ENCODE assay signal across 31 cellular contexts in the genomic region with DNA sequence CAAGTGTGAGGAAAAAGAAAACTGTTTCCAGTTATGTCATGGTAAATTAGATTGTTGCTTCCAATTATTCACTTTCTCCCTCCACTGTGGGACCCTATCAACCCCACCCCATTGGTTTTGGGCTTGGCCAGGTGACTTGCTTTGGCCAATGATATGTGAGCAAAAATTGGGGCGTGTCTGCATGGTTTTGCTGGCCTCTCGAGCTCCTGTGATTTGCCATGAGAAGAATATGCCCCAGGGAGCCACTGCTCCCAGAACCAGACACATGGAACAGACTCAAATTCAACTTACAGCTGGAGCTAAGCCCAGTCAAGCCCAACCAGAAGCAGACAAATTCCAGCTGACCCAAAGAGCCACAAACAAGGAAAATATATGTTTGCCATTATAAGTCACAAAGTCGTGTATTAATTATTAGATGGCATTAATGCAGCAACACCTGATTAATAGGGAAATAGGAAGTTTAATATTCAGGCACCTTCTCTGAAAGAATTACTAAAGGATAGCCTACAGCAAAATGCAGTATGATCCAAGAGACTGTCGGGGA.
DNase-seq lines count a peak whose midpoint lies in the region; FAIRE-seq and TF ChIP-seq lines count a peak whose summit lies in the region.
"Had no signal": no experiment of that assay in that cellular context is flagged by ENCODE, and none has a peak within 500 bp of the region (broad histone marks: within the 10 kb centered on the region; RNA-seq: fewer than 3 reads in every experiment).

No MANE protein-coding gene starts in this region.

- FAIRE-seq in GM12892 (lab: Jason Lieb, UNC) = no peak
- FAIRE-seq: A549, GM12878 had no signal

- no peak for TF ChIP-seq CTCF in A673 (conservative IDR thresholded peaks at IDR 0.05; ENCODE audit: low read depth, low read length)
- no peak for TF ChIP-seq CTCF in HEK293 (tag by site-specific recombination; IDR thresholded peaks at IDR 0.05)
- TF ChIP-seq CTCF in fibroblast of mammary gland (conservative IDR thresholded peaks at IDR 0.05; ENCODE audit: control insufficient read depth, insufficient read depth, low read depth, low read length) = no peak
- no peak for TF ChIP-seq CTCF in chondrocyte (IDR thresholded peaks at IDR 0.05)

- H3K9ac ChIP-seq in adipocyte (ENCODE audit: low read length) = no peak overlapping the region

- POLR2A ChIA-PET in A673 (lab: Charles Lee; ENCODE audit: low non-redundant PET) (no interaction called here), HEK293 (lab: Yijun Ruan, JAX) (no interaction called here)

- H3K27me3 ChIP-seq in A673 (replicated peaks; ENCODE audit: insufficient read depth, low read depth, low read length, poor library complexity) = no peaks in the 10 kb centered on the region
- H3K27me3 ChIP-seq in adipocyte (replicated peaks; ENCODE audit: control insufficient read depth, insufficient read depth, low read length) = no peaks in the 10 kb centered on the region
- H3K27me3 ChIP-seq: colonic mucosa, sigmoid colon had no signal

- H3K9me3 Mint-ChIP-seq in chondrocyte (ENCODE audit: low read depth) = peaks cover 20% of the 10 kb centered on the region

- CTCF ChIA-PET in A673 (lab: Charles Lee) = no interaction called here
- CTCF ChIA-PET in HEK293 (lab: Yijun Ruan, JAX) = no interaction called here

- H3K36me3 ChIP-seq in A673 (ENCODE audit: insufficient read depth, low read length, poor library complexity, severe bottlenecking) (no peaks in the 10 kb centered on the region), HEK293 (ENCODE audit: control insufficient read depth in 2 of 2, insufficient read depth in 1 of 2, low read length in 2 of 2) (no peaks in the 10 kb centered on the region), adipocyte (ENCODE audit: control insufficient read depth, insufficient read depth, low read length, severe bottlenecking) (no peaks in the 10 kb centered on the region)
- H3K36me3 ChIP-seq: colonic mucosa, HAP-1, sigmoid colon, thoracic aorta had no signal

- no peak overlapping the region for H3K4me3 Mint-ChIP-seq in chondrocyte (ENCODE audit: unreplicated experiment)
- H3K4me3 Mint-ChIP-seq: activated B cell treated with CpG ODN at 0.5 μM for 24 hours; activated naive CD8-positive, alpha-beta T cell treated with anti-CD3 and anti-CD28 coated beads, Interleukin-2, amount 50 U/mL, for 24 hours; brain; naive B cell; stimulated activated naive CD8-positive, alpha-beta T cell treated with anti-CD3 and anti-CD28 coated beads, Interleukin-15, amount 100 ng/mL, for 72 hours had no signal

- H3K9me3 ChIP-seq in A673 (ENCODE audit: low read depth, low read length, poor library complexity, severe bottlenecking) (no peaks in the 10 kb centered on the region), HEK293 (ENCODE audit: control insufficient read depth, insufficient read depth, low read depth, low read length) (no peaks in the 10 kb centered on the region), adipocyte (ENCODE audit: control insufficient read depth, low read length) (peaks cover 7% of the 10 kb centered on the region)
- H3K9me3 ChIP-seq: colonic mucosa, HAP-1, thoracic aorta had no signal

- H3K4me3 ChIP-seq in A673 (ENCODE audit: low read depth, low read length, poor library complexity, severe bottlenecking) = no peak overlapping the region
- no peak overlapping the region for H3K4me3 ChIP-seq in HEK293 (ENCODE audit: low read depth, low read length)
- no peak overlapping the region for H3K4me3 ChIP-seq in adipocyte (ENCODE audit: low read length)
- H3K4me3 ChIP-seq in fibroblast of mammary gland (ENCODE audit: control insufficient read depth, low read depth, low read length) = no peak overlapping the region
- H3K4me3 ChIP-seq: A549, colonic mucosa, GM12878, HAP-1, sigmoid colon, thoracic aorta had no signal

- no TSS peak for BruUV-seq in A673 (replicated peaks; lab: Mats Ljungman, UMichigan)

- TF ChIP-seq POLR2A in GM12892 (IDR thresholded peaks at IDR 0.05; ENCODE audit: low read depth, low read length) = no peak

- H3K27ac ChIP-seq in A673 (ENCODE audit: low read depth, low read length, poor library complexity, severe bottlenecking) = no peak overlapping the region
- H3K27ac ChIP-seq in HEK293 (ENCODE audit: extremely low read depth, low read depth, low read length) = no peak overlapping the region
- H3K27ac ChIP-seq: A549, colonic mucosa, sigmoid colon, thoracic aorta had no signal

- H3K27ac Mint-ChIP-seq in chondrocyte (ENCODE audit: unreplicated experiment) = no peak overlapping the region
- H3K27ac Mint-ChIP-seq: activated B cell treated with CpG ODN at 0.5 μM for 24 hours; activated naive CD8-positive, alpha-beta T cell treated with anti-CD3 and anti-CD28 coated beads, Interleukin-2, amount 50 U/mL, for 24 hours; brain; progenitor cell of endocrine pancreas; stimulated activated naive CD8-positive, alpha-beta T cell treated with anti-CD3 and anti-CD28 coated beads, Interleukin-15, amount 100 ng/mL, for 72 hours had no signal

- peaks cover 1% of the 10 kb centered on the region for H3K36me3 Mint-ChIP-seq in chondrocyte (ENCODE audit: low read depth)
- H3K36me3 Mint-ChIP-seq: brain, naive B cell had no signal

- intact Hi-C loops in A673 (cut with micrococcal nuclease; ENCODE audit: unreplicated experiment) = no loop called here

- H3K4me1 ChIP-seq in A673 (ENCODE audit: insufficient read depth, low read length, poor library complexity, severe bottlenecking) (no peaks in the 10 kb centered on the region), HEK293 (ENCODE audit: control insufficient read depth, insufficient read depth, low read length) (no peaks in the 10 kb centered on the region), adipocyte (ENCODE audit: control insufficient read depth, insufficient read depth, low read length) (no peaks in the 10 kb centered on the region)
- H3K4me1 ChIP-seq: A549, colonic mucosa, HAP-1, sigmoid colon had no signal

- DNase-seq in A673 (ENCODE audit: low spot score) (peak; percentile 72), adipocyte (ENCODE audit: low read depth) (peak; percentile 63), fibroblast of mammary gland (ENCODE audit: low read depth) (peak; percentile 37), chondrocyte (ENCODE audit: low spot score) (no peak), germinal center (ENCODE audit: low spot score) (no peak), NCI-H226 (no peak), GM12892 (ENCODE audit: insufficient read length) (no peak)
- DNase-seq: activated B cell treated with CpG ODN at 0.5 μM for 24 hours; activated CD4-positive, alpha-beta T cell treated with anti-CD3 and anti-CD28 coated beads, Interleukin-2, amount 50 U/mL, for 1 hour; activated naive CD8-positive, alpha-beta T cell treated with anti-CD3 and anti-CD28 coated beads, Interleukin-2, amount 50 U/mL, for 24 hours; activated T-cell treated with anti-CD3 and anti-CD28 coated beads, Interleukin-2, amount 50 U/mL, for 48 hours; colonic mucosa; effector CD4-positive, alpha-beta T cell; kidney glomerular epithelial cell; midbrain; naive B cell; NCI-H1092 treated with DMSO at 0.1 percent for 48 hours; NCI-H1694 treated with DMSO at 0.1 percent for 48 hours; NCI-H524; OCI-M1; sigmoid colon; stimulated activated CD4-positive, alpha-beta T cell treated with anti-CD3 and anti-CD28 coated beads, Interleukin-12 subunit alpha, Interleukin-12 subunit beta, amount 100 ng/mL, for 4 hours; stimulated activated CD4-positive, alpha-beta T cell treated with anti-CD3 and anti-CD28 coated beads, Interleukin-2, amount 100 ng/mL, for 48 hours; stimulated activated naive CD8-positive, alpha-beta T cell treated with anti-CD3 and anti-CD28 coated beads, Interleukin-15, amount 100 ng/mL, for 72 hours had no signal

- H3K27me3 Mint-ChIP-seq in chondrocyte (ENCODE audit: low read depth) = no peaks in the 10 kb centered on the region
- H3K27me3 Mint-ChIP-seq: progenitor cell of endocrine pancreas had no signal

- H3K4me1 Mint-ChIP-seq in chondrocyte (ENCODE audit: low read depth) = peaks cover 31% of the 10 kb centered on the region
- H3K4me1 Mint-ChIP-seq: activated B cell treated with CpG ODN at 0.5 μM for 24 hours, naive B cell had no signal

TF ChIP-seq in HEK293, 187 proteins besides CTCF, POLR2A, EP300 and RAD21:
- TF ChIP-seq ZNF555 (tag by site-specific recombination; conservative IDR thresholded peaks at IDR 0.05) (no peak), ZNF449 (tag by site-specific recombination; IDR thresholded peaks at IDR 0.05) (peak; percentile 92)

Comparison
In these comparisons a context has a peak if more than half of its experiments do, and no peak if none do; other contexts are left out.
1. DNase-seq: peak in A673 (single experiment), adipocyte (single experiment) and fibroblast of mammary gland (single experiment); none in chondrocyte (single experiment), germinal center (single experiment), NCI-H226 (single experiment) and GM12892 (single experiment).